In genomic region chr2:72859831-72860262, GRCh38 we compare ENCODE assay signal across 8 cellular contexts. TPM values are rescaled to one million over a fixed set of nuclear protein-coding genes. Genes with fewer than 3 reads are reported as not detected.
A peak's percentile ranks its signal among the peaks of the same experiment; 100 is the strongest.
DNase-seq lines count a peak whose midpoint lies in the region; ATAC-seq and TF ChIP-seq lines count a peak whose summit lies in the region.

No MANE protein-coding gene starts in this region.

- TF ChIP-seq EP300 in upper lobe of left lung (IDR thresholded peaks at IDR 0.05), result no peak

- no peak overlapping the region for H3K4me2 ChIP-seq in osteoblast (ENCODE audit: insufficient read depth, low read length)

- no peaks in the 10 kb centered on the region for H4K20me1 ChIP-seq in osteoblast (ENCODE audit: insufficient read depth, low read length)

- H3K9me3 ChIP-seq in BE2C (no peaks in the 10 kb centered on the region), osteoblast (ENCODE audit: low read depth, low read length) (no peaks in the 10 kb centered on the region), upper lobe of left lung (no peaks in the 10 kb centered on the region)

- H3K4me1 ChIP-seq in BE2C (no peaks in the 10 kb centered on the region), osteoblast (ENCODE audit: insufficient read depth, low read length) (peaks cover 6% of the 10 kb centered on the region), upper lobe of left lung (peaks cover 4 to 10% (median 8%) of the 10 kb centered on the region in 4 donors)

- H3K27me3 ChIP-seq in BE2C (peaks cover 8% of the 10 kb centered on the region; the same call in 1 of the 2 replicates), osteoblast (ENCODE audit: insufficient read depth, low read length) (peaks cover 42% of the 10 kb centered on the region), upper lobe of left lung (no peaks in the 10 kb centered on the region)

- H3K4me1 Mint-ChIP-seq in activated T-cell treated with anti-CD3 and anti-CD28 coated beads, Interleukin-2, amount 50 U/mL, for 24 hours (ENCODE audit: low read depth), result peaks cover 14% of the 10 kb centered on the region

- ATAC-seq in GM19025 (IDR thresholded peaks at IDR 0.05; ENCODE audit: low read depth, unreplicated experiment) (peak; percentile 52), upper lobe of left lung (ENCODE audit: low FRiP score in 2 of 2) (peak; percentile 67 to 69)

- H3K27me3 Mint-ChIP-seq in activated T-cell treated with anti-CD3 and anti-CD28 coated beads, Interleukin-2, amount 50 U/mL, for 24 hours, result peaks cover 73% of the 10 kb centered on the region

- H3K4me3 ChIP-seq in BE2C (ENCODE audit: low read depth, low read length) (no peak overlapping the region), osteoblast (ENCODE audit: insufficient read depth, low read length) (no peak overlapping the region), upper lobe of left lung (no peak overlapping the region)

- H3K27ac ChIP-seq in osteoblast (ENCODE audit: low read depth, low read length), result no peak overlapping the region
- H3K27ac ChIP-seq in upper lobe of left lung, result no peak overlapping the region

- DNase-seq in BE2C (peak; percentile 37), HS-27A (ENCODE audit: low read depth) (peak; percentile 15), OCI-M1 (lab: John Stamatoyannopoulos, UW) (peak; percentile 56), fibroblast of peridontal ligament (ENCODE audit: extremely low read depth) (peak; percentile 57), osteoblast (ENCODE audit: insufficient read length, low spot score, missing footprints) (no peak), upper lobe of left lung (peak in 1 of 2 donors; percentile 65)
- DNase-seq in activated T-cell treated with anti-CD3 and anti-CD28 coated beads, Interleukin-2, amount 50 U/mL, for 24 hours, result peak; percentile 51

- WGBS in upper lobe of left lung, 2 donors, result 0 to 2% methylated on average over 3 of the region's 3 CpGs

- peak; percentile 61 for TF ChIP-seq CTCF in BE2C (IDR thresholded peaks at IDR 0.05; ENCODE audit: low read depth, low read length)
- peak; percentile 75 for TF ChIP-seq CTCF in osteoblast (IDR thresholded peaks at IDR 0.05; ENCODE audit: extremely low read depth, low read depth, low read length)
- peak; percentile 14 to 51 (median 46) for TF ChIP-seq CTCF in upper lobe of left lung (IDR thresholded peaks at IDR 0.05)

- no peaks in the 10 kb centered on the region for H3K9me3 Mint-ChIP-seq in activated T-cell treated with anti-CD3 and anti-CD28 coated beads, Interleukin-2, amount 50 U/mL, for 24 hours

- H3K36me3 ChIP-seq in BE2C, result no peaks in the 10 kb centered on the region
- no peaks in the 10 kb centered on the region for H3K36me3 ChIP-seq in osteoblast (ENCODE audit: insufficient read depth, low read length)
- no peaks in the 10 kb centered on the region for H3K36me3 ChIP-seq in upper lobe of left lung

- TF ChIP-seq POLR2A in upper lobe of left lung (IDR thresholded peaks at IDR 0.05), result no peak

- H2AFZ ChIP-seq in osteoblast (ENCODE audit: low read length), result no peak overlapping the region

- no peak overlapping the region for H3K4me3 Mint-ChIP-seq in activated T-cell treated with anti-CD3 and anti-CD28 coated beads, Interleukin-2, amount 50 U/mL, for 24 hours

- no peaks in the 10 kb centered on the region for H3K36me3 Mint-ChIP-seq in activated T-cell treated with anti-CD3 and anti-CD28 coated beads, Interleukin-2, amount 50 U/mL, for 24 hours (ENCODE audit: low read depth)

- no peaks in the 10 kb centered on the region for H3K79me2 ChIP-seq in osteoblast (ENCODE audit: insufficient read depth, low read length)

- no peak overlapping the region for H3K27ac Mint-ChIP-seq in activated T-cell treated with anti-CD3 and anti-CD28 coated beads, Interleukin-2, amount 50 U/mL, for 24 hours

RNA-seq across cellular contexts. Expression of gene SPR, which starts 27.4 kb away (rescaled TPM):
- 4.8 TPM for polyA plus RNA-seq in BE2C (2012; ENCODE audit: insufficient read depth, insufficient read length, low read depth)
- total RNA-seq in osteoblast, result 17.0 and 19.2 TPM in 2 replicates
- 10 to 100 TPM; 26.2 to 49.2 (median 34.2) TPM for total RNA-seq in upper lobe of left lung

RNA-seq across cellular contexts. Expression of gene EXOC6B, which starts 34.0 kb away (rescaled TPM):
- 1.4 TPM for polyA plus RNA-seq in BE2C (2012; ENCODE audit: insufficient read depth, insufficient read length, low read depth)
- total RNA-seq in osteoblast, result 24.5 and 24.6 TPM in 2 replicates
- 10 to 100 TPM; 11.0 to 56.6 (median 24.0) TPM for total RNA-seq in upper lobe of left lung

RNA-seq across cellular contexts. Expression of gene EMX1, which starts 57.5 kb away (rescaled TPM):
- not detected for polyA plus RNA-seq in BE2C (2012; ENCODE audit: insufficient read depth, insufficient read length, low read depth)
- total RNA-seq in osteoblast (not detected in 2 replicates), upper lobe of left lung (not detected)
